ENCODE assay signal across 21 cellular contexts in genomic region chr11:123601136-123601535, GRCh38. TPM values are rescaled to one million over a fixed set of nuclear protein-coding genes. Genes with fewer than 3 reads are reported as not detected.
DNase-seq lines count a peak whose midpoint lies in the region; TF ChIP-seq lines count a peak whose summit lies in the region.
"Had no signal": no experiment of that assay in that cellular context is flagged by ENCODE, and none has a peak within 500 bp of the region (broad histone marks: within the 10 kb centered on the region; RNA-seq: fewer than 3 reads in every experiment).

No MANE protein-coding gene starts in this region.

- H3K27ac ChIP-seq in fibroblast of lung (ENCODE audit: insufficient read depth, low read length) (no peak overlapping the region), SJCRH30 (no peak overlapping the region)
- H3K27ac ChIP-seq: suprapubic skin, vagina had no signal

- H3K9me3 ChIP-seq in fibroblast of lung (ENCODE audit: control insufficient read depth, insufficient read depth, low read depth, low read length): no peaks in the 10 kb centered on the region
- H3K9me3 ChIP-seq in SJCRH30 (replicated peaks): no peaks in the 10 kb centered on the region
- H3K9me3 ChIP-seq: BE2C, suprapubic skin, vagina had no signal

- TF ChIP-seq CTCF in fibroblast of lung (conservative IDR thresholded peaks at IDR 0.05 in 1 of 2, IDR thresholded peaks at IDR 0.05 in 1 of 2; ENCODE audit: low read depth in 1 of 2, low read length in 2 of 2): no peak

- H2AFZ ChIP-seq in fibroblast of lung (ENCODE audit: low read length): no peak overlapping the region
- H2AFZ ChIP-seq: neural progenitor cell had no signal

- H4K20me1 ChIP-seq in fibroblast of lung (ENCODE audit: control insufficient read depth, extremely low read depth, insufficient read depth, low read length): no peaks in the 10 kb centered on the region

- H3K4me2 ChIP-seq in fibroblast of lung (ENCODE audit: extremely low read depth, insufficient read depth, low read length): no peak overlapping the region

- DNase-seq in ELR (ENCODE audit: low read depth) (peak; percentile 49), RPMI7951 (ENCODE audit: low read depth) (peak; percentile 28), fibroblast of lung (ENCODE audit: low read depth in 2 of 2) (peak; percentile 23 to 29), mucosa of gallbladder (ENCODE audit: low spot score) (no peak), dermis blood vessel endothelial cell (no peak), SJCRH30 (no peak), NCI-H1092 treated with DMSO at 0.1 percent for 48 hours (lab: John Stamatoyannopoulos, UW) (no peak)
- DNase-seq: activated B cell treated with CpG ODN at 0.5 μM for 24 hours; activated CD4-positive, alpha-beta memory T cell treated with anti-CD3 and anti-CD28 coated beads for 36 hours; amniotic stem cell; BE2C; DND-41; kidney glomerular epithelial cell; NCI-H2171; NCI-H524 treated with DMSO at 0.1 percent for 48 hours; stimulated activated CD4-positive, alpha-beta T cell treated with anti-CD3 and anti-CD28 coated beads, Interleukin-2, amount 100 ng/mL, for 24 hours had no signal

- no peak overlapping the region for H3K4me3 ChIP-seq in fibroblast of lung (replicated peaks in 1 of 4; ENCODE audit: control extremely low read depth in 1 of 4, insufficient read depth in 1 of 4, low read depth in 3 of 4, low read length in 4 of 4)
- H3K4me3 ChIP-seq in SJCRH30: no peak overlapping the region
- H3K4me3 ChIP-seq: K562, lung, neural progenitor cell, suprapubic skin, vagina had no signal

- no peaks in the 10 kb centered on the region for H3K79me2 ChIP-seq in fibroblast of lung (ENCODE audit: control insufficient read depth, insufficient read depth, low read length)

- peaks cover 3% of the 10 kb centered on the region for H3K4me1 ChIP-seq in fibroblast of lung (ENCODE audit: control insufficient read depth, extremely low read depth, insufficient read depth, low read length)
- H3K4me1 ChIP-seq in SJCRH30: no peaks in the 10 kb centered on the region
- H3K4me1 ChIP-seq: BE2C, suprapubic skin, vagina had no signal

- H3K27me3 ChIP-seq in fibroblast of lung (ENCODE audit: control insufficient read depth, insufficient read depth, low read length): no peaks in the 10 kb centered on the region
- no peaks in the 10 kb centered on the region for H3K27me3 ChIP-seq in SJCRH30
- H3K27me3 ChIP-seq: BE2C, neural progenitor cell, suprapubic skin, vagina had no signal

- H3K9ac ChIP-seq in fibroblast of lung (ENCODE audit: insufficient read depth, low read length): no peak overlapping the region
- H3K9ac ChIP-seq: neural progenitor cell had no signal

- H3K36me3 ChIP-seq in fibroblast of lung (ENCODE audit: control insufficient read depth, insufficient read depth, low read length): no peaks in the 10 kb centered on the region
- no peaks in the 10 kb centered on the region for H3K36me3 ChIP-seq in SJCRH30
- H3K36me3 ChIP-seq: neural progenitor cell, suprapubic skin, vagina had no signal

RNA-seq across cellular contexts. Expression of gene SCN3B, which starts 53.3 kb away (rescaled TPM):
- total RNA-seq in RPMI7951 (2014; rRNA removed; shearing (Covaris generic)): not detected in 2 replicates
- total RNA-seq in fibroblast of lung: under 0.01 TPM in 2 replicates
- 0.03 TPM in 2 replicates for polyA plus RNA-seq in fibroblast of lung
- 0.08 TPM in 1 of 2 replicates, not detected in the other for polyA plus RNA-seq in fibroblast of lung (2012)
- not detected in 2 replicates for polyA minus RNA-seq in fibroblast of lung (ENCODE audit: low replicate concordance)
- 0.75 TPM for total RNA-seq in mucosa of gallbladder
- 2.5 and 4.9 TPM in 2 replicates for total RNA-seq in dermis blood vessel endothelial cell
- total RNA-seq in SJCRH30 (2014; rRNA removed; shearing (Covaris generic)): 2.1 and 2.5 TPM in 2 replicates
- total RNA-seq: activated B cell treated with CpG ODN at 0.5 μM for 24 hours; activated CD4-positive, alpha-beta memory T cell treated with anti-CD3 and anti-CD28 coated beads for 36 hours had no signal

Comparison
In these comparisons a context has a peak if more than half of its experiments do, and no peak if none do; other contexts are left out.
1. DNase-seq: peak in ELR (single experiment), RPMI7951 (single experiment) and fibroblast of lung (2 of 2); none in mucosa of gallbladder (single experiment), dermis blood vessel endothelial cell (single experiment), SJCRH30 (0 of 2) and NCI-H1092 treated with DMSO at 0.1 percent for 48 hours (single experiment).